9 cellular contexts compared by ENCODE assay signal in the genomic region with DNA sequence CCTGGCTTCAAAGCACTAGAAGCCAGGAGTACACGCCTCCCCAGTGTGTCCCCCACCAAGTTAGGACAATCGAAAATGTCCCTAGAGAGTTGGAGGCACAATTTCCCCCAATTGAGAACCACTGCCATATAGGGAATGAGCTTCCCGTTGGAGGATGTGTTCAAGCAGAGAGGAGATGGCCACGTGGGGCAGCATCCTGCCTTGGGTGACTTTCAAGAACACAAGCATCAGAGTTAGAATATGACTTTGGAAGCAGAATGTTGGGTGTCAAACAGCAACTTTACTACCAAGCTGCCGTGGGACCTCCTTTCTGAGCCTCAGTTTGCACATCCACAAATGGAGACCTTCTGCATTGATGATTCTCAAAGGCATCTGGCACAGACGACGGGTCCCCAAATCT. TPM values are rescaled to one million over a fixed set of nuclear protein-coding genes. Genes with fewer than 3 reads are reported as not detected.
"Had no signal": no experiment of that assay in that cellular context is flagged by ENCODE, and none has a peak within 500 bp of the region (broad histone marks: within the 10 kb centered on the region; RNA-seq: fewer than 3 reads in every experiment).

No MANE protein-coding gene starts in this region.

- DNase-seq: H9, HCEC 1CT, HFFc6, KG1 had no signal

- H3K4me3 ChIP-seq: GM23338 had no signal

- H3K27ac ChIP-seq: HL-60 had no signal

- ATAC-seq: GM23338, HepG2 had no signal

RNA-seq across cellular contexts. Expression of a gene that starts 56.5 kb away (rescaled TPM):
- total RNA-seq: HepG2, HFFc6, HT1080 had no signal
- polyA plus RNA-seq: HepG2, IgD-negative memory B cell had no signal
